ENCODE assay signal across 2 cellular contexts in the genomic region with DNA sequence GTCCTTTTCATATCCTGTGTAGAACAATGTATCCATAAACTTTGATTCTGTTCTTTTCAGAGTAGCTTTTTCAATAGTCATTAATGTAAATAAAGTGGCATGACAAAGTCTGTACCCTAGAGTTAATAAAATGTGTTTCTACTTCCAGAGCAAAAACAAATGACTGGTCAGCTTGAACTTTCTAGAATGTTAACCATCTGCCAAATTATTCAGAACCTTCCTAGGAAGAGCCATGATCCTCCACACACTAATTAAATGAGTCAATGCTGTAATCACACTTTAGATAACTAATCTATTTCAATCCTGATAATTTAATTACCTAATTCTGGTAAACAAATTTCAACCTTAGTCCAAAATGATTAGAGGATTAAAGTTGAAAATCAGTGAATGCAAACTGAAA.
TF ChIP-seq lines count a peak whose summit lies in the region.

No MANE protein-coding gene starts in this region.

TF ChIP-seq in SK-N-SH treated with all-trans-retinoic acid at 6 μM for 48 hours, 23 proteins besides CTCF, POLR2A, EP300 and RAD21:
- TF ChIP-seq ARNTL (CRISPR knock-in tag; IDR thresholded peaks at IDR 0.05; ENCODE audit: borderline replicate concordance, low read depth) (no peak), ZNF70 (CRISPR knock-in tag; IDR thresholded peaks at IDR 0.05) (no peak), CSDC2 (CRISPR knock-in tag; IDR thresholded peaks at IDR 0.05) (no peak), ESRRG (CRISPR knock-in tag; IDR thresholded peaks at IDR 0.05) (no peak), OSR1 (CRISPR knock-in tag; IDR thresholded peaks at IDR 0.05) (no peak), ZFP3 (CRISPR knock-in tag; IDR thresholded peaks at IDR 0.05) (no peak), ISL1 (CRISPR knock-in tag; IDR thresholded peaks at IDR 0.05) (peak; percentile 66), PPARA (CRISPR knock-in tag; IDR thresholded peaks at IDR 0.05; ENCODE audit: borderline replicate concordance) (no peak)
TF ChIP-seq in SK-N-SH treated with all-trans-retinoic acid at 6 μM for 48 hours: peak in this region for 1.

TF ChIP-seq in SK-N-SH, 30 proteins besides CTCF, POLR2A, EP300 and RAD21:
- TF ChIP-seq MEF2A (IDR thresholded peaks at IDR 0.05; ENCODE audit: borderline replicate concordance, low read depth) (no peak), JUND (IDR thresholded peaks at IDR 0.05) (no peak), MXI1 (IDR thresholded peaks at IDR 0.05; ENCODE audit: low read depth, low read length) (no peak), NRF1 (IDR thresholded peaks at IDR 0.05; ENCODE audit: low read depth, low read length) (no peak), YY1 (IDR thresholded peaks at IDR 0.05; ENCODE audit: low read depth) (no peak), GATA2 (CRISPR knock-in tag; IDR thresholded peaks at IDR 0.05) (no peak), TCF12 (IDR thresholded peaks at IDR 0.05) (no peak), FOXM1 (IDR thresholded peaks at IDR 0.05; ENCODE audit: low read depth) (no peak), FOXJ3 (CRISPR knock-in tag; IDR thresholded peaks at IDR 0.05) (no peak), EZH2phosphoT487 (IDR thresholded peaks at IDR 0.05; ENCODE audit: borderline replicate concordance, low read depth) (no peak), GABPA (IDR thresholded peaks at IDR 0.05; ENCODE audit: low read depth) (no peak), RCOR1 (IDR thresholded peaks at IDR 0.05; ENCODE audit: low read length) (no peak), NFIC (IDR thresholded peaks at IDR 0.05; ENCODE audit: borderline replicate concordance) (no peak), SIN3A (IDR thresholded peaks at IDR 0.05; ENCODE audit: borderline replicate concordance, low read depth, low read length) (no peak), CHD2 (IDR thresholded peaks at IDR 0.05; ENCODE audit: low read length, partially characterized antibody) (no peak), FOSL2 (IDR thresholded peaks at IDR 0.05; ENCODE audit: borderline replicate concordance, low read depth) (no peak)
